ENCODE assay signal across 9 cellular contexts in genomic region chr3:193367868-193368267, GRCh38. TPM values are rescaled to one million over a fixed set of nuclear protein-coding genes. Genes with fewer than 3 reads are reported as not detected.
"Had no signal": no experiment of that assay in that cellular context is flagged by ENCODE, and none has a peak within 500 bp of the region (broad histone marks: within the 10 kb centered on the region; RNA-seq: fewer than 3 reads in every experiment).

No MANE protein-coding gene starts in this region.

- H3K27ac ChIP-seq: HL-60, KMS-11 had no signal

- H3K4me2 ChIP-seq: KMS-11 had no signal

- FAIRE-seq: HTR-8/SVneo had no signal

- H3K9ac ChIP-seq: KMS-11 had no signal

- DNase-seq: IMR-90, KBM-7, KG1 had no signal

RNA-seq across cellular contexts. Expression of gene ATP13A5, which starts 10.7 kb away (rescaled TPM):
- total RNA-seq: HT-29, HT1080, IMR-90 had no signal
- polyA plus RNA-seq: IgD-negative memory B cell, IMR-90 had no signal
